ENCODE assay signal across 1 cellular context in genomic region chr5:131796793-131797693, GRCh38.
A peak's percentile ranks its signal among the peaks of the same experiment; 100 is the strongest.
TF ChIP-seq lines count a peak whose summit lies in the region.

Gene FNIP1, minus strand, starts transcription at chr5:131797017. Its CDS starts 96 bp downstream, at chr5:131796921.

TF ChIP-seq in HepG2, 621 proteins besides CTCF, POLR2A, EP300 and RAD21 (continued from another document and continues in another):
- TF ChIP-seq ZNF281 (CRISPR knock-in tag; IDR thresholded peaks at IDR 0.05; ENCODE audit: borderline replicate concordance) (peak; percentile 19; the same call in 1 of the 2 replicates), AKNA (CRISPR knock-in tag; IDR thresholded peaks at IDR 0.05; ENCODE audit: borderline replicate concordance) (no peak), ZBTB40 (IDR thresholded peaks at IDR 0.05) (no peak), ZBTB40 (CRISPR knock-in tag; IDR thresholded peaks at IDR 0.05) (peak; percentile 69), SAP130 (CRISPR knock-in tag; IDR thresholded peaks at IDR 0.05; ENCODE audit: low read depth) (peak; percentile 85), HMGXB3 (CRISPR knock-in tag; IDR thresholded peaks at IDR 0.05; ENCODE audit: borderline replicate concordance) (no peak), ZNF33A (CRISPR knock-in tag; IDR thresholded peaks at IDR 0.05; ENCODE audit: borderline replicate concordance) (peak; percentile 88; the same call in 1 of the 2 replicates), KAT8 (CRISPR knock-in tag; IDR thresholded peaks at IDR 0.05) (peak; percentile 85), SP2 (CRISPR knock-in tag; IDR thresholded peaks at IDR 0.05) (peak; percentile 62; the same call in 1 of the 2 replicates), ISX (CRISPR knock-in tag; conservative IDR thresholded peaks at IDR 0.05) (peak; percentile 78; the same call in 1 of the 2 replicates), ZNF570 (CRISPR knock-in tag; IDR thresholded peaks at IDR 0.05; ENCODE audit: borderline replicate concordance) (peak; percentile 42; the same call in 1 of the 2 replicates), ZNF589 (CRISPR knock-in tag; conservative IDR thresholded peaks at IDR 0.05) (peak; percentile 75), BRCA1 (CRISPR knock-in tag; IDR thresholded peaks at IDR 0.05) (peak; percentile 90), DBP (CRISPR knock-in tag; IDR thresholded peaks at IDR 0.05; ENCODE audit: not compliant biosample characterization) (no peak), SRY (CRISPR knock-in tag; IDR thresholded peaks at IDR 0.05) (0 out of 2 replicates have a peak, but pooled peaks have one; percentile 74), HNRNPL (IDR thresholded peaks at IDR 0.05; ENCODE audit: low read depth, low read length) (0 out of 2 replicates have a peak, but pooled peaks have one; percentile 47), RELA (CRISPR knock-in tag; IDR thresholded peaks at IDR 0.05) (peak; percentile 49), CBX5 (CRISPR knock-in tag; IDR thresholded peaks at IDR 0.05; ENCODE audit: borderline replicate concordance) (peak; percentile 42; the same call in 1 of the 2 replicates), PAX8 (CRISPR knock-in tag; IDR thresholded peaks at IDR 0.05; ENCODE audit: borderline replicate concordance) (0 out of 2 replicates have a peak, but pooled peaks have one; percentile 47), ZKSCAN5 (CRISPR knock-in tag; IDR thresholded peaks at IDR 0.05) (no peak), GFI1 (CRISPR knock-in tag; IDR thresholded peaks at IDR 0.05; ENCODE audit: borderline replicate concordance) (peak; percentile 81; the same call in 1 of the 2 replicates), ZNF274 (CRISPR knock-in tag; IDR thresholded peaks at IDR 0.05) (no peak; the same call in 1 of the 2 replicates), ZBTB25 (CRISPR knock-in tag; IDR thresholded peaks at IDR 0.05) (peak; percentile 53; the same call in 1 of the 2 replicates), RFX1 (IDR thresholded peaks at IDR 0.05) (no peak), XBP1 (CRISPR knock-in tag; IDR thresholded peaks at IDR 0.05) (no peak), SNRNP70 (IDR thresholded peaks at IDR 0.05; ENCODE audit: low read depth, low read length) (no peak), ARNTL (CRISPR knock-in tag; IDR thresholded peaks at IDR 0.05) (peak; percentile 99), HMGA1 (CRISPR knock-in tag; conservative IDR thresholded peaks at IDR 0.05) (no peak), TSC22D2 (CRISPR knock-in tag; IDR thresholded peaks at IDR 0.05; ENCODE audit: borderline replicate concordance) (peak; percentile 43; the same call in 1 of the 2 replicates), HOXD1 (CRISPR knock-in tag; IDR thresholded peaks at IDR 0.05) (peak; percentile 49; the same call in 1 of the 2 replicates), ZFP62 (CRISPR knock-in tag; IDR thresholded peaks at IDR 0.05) (no peak), ZBTB7B (CRISPR knock-in tag; IDR thresholded peaks at IDR 0.05) (peak; percentile 95), NFKB2 (CRISPR knock-in tag; IDR thresholded peaks at IDR 0.05; ENCODE audit: borderline replicate concordance) (peak; percentile 89; the same call in 1 of the 2 replicates), ARNT (IDR thresholded peaks at IDR 0.05) (no peak), ZBTB20 (CRISPR knock-in tag; IDR thresholded peaks at IDR 0.05; ENCODE audit: borderline replicate concordance, low read depth) (0 out of 2 replicates have a peak, but pooled peaks have one; percentile 8), TAF1 (CRISPR knock-in tag; IDR thresholded peaks at IDR 0.05) (peak; percentile 99)
